1 cellular context compared by ENCODE assay signal in the genomic region with DNA sequence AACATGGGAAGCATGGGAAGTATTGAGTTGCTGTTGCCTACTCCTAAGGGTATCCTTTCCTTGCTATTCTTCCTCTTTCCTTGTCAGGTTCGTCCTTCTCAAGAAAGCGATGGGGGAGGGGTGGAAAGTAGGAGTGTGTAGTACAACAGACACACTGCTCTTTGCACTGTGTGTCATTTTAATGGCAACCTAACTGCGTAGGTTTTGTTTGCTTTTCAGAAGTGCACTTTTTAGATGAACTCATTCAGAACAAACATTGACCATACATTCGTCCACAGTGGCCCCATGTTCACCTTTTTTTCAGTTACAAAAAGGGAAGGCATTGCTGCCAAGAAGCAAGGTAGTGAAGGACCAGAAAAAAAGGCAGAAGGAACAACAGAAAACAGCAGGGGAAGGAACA.
TF ChIP-seq lines count a peak whose summit lies in the region.

No MANE protein-coding gene starts in this region.

TF ChIP-seq in HepG2, 621 proteins besides CTCF, POLR2A, EP300 and RAD21 (continues in another document):
- TF ChIP-seq XRCC5 (optimal IDR thresholded peaks at IDR 0.05; ENCODE audit: low read length) (no peak), ZNF235 (CRISPR knock-in tag; IDR thresholded peaks at IDR 0.05; ENCODE audit: borderline replicate concordance) (no peak), KLF15 (CRISPR knock-in tag; IDR thresholded peaks at IDR 0.05; ENCODE audit: borderline replicate concordance) (no peak), ATF7 (IDR thresholded peaks at IDR 0.05) (0 out of 2 replicates have a peak, but pooled peaks have one; percentile 22), ATF7 (CRISPR knock-in tag; IDR thresholded peaks at IDR 0.05) (peak; percentile 44; the same call in 1 of the 2 replicates), SRSF4 (IDR thresholded peaks at IDR 0.05; ENCODE audit: low read depth, low read length, poor library complexity, severe bottlenecking) (no peak), TBX2 (CRISPR knock-in tag; IDR thresholded peaks at IDR 0.05; ENCODE audit: borderline replicate concordance) (peak; percentile 45; the same call in 1 of the 2 replicates), HNF4G (IDR thresholded peaks at IDR 0.05; ENCODE audit: borderline replicate concordance, low read depth, low read length) (peak; percentile 54; the same call in 1 of the 2 replicates), HNF4G (CRISPR knock-in tag; IDR thresholded peaks at IDR 0.05; ENCODE audit: borderline replicate concordance, low read depth) (no peak; the same call in 1 of the 2 replicates), RELA (CRISPR knock-in tag; IDR thresholded peaks at IDR 0.05) (no peak), ATF1 (CRISPR knock-in tag; IDR thresholded peaks at IDR 0.05) (0 out of 2 replicates have a peak, but pooled peaks have one; percentile 35), SMARCC2 (IDR thresholded peaks at IDR 0.05) (no peak), NFIB (CRISPR knock-in tag; IDR thresholded peaks at IDR 0.05; ENCODE audit: borderline replicate concordance) (no peak), LCORL (IDR thresholded peaks at IDR 0.05) (no peak), LCORL (CRISPR knock-in tag; IDR thresholded peaks at IDR 0.05) (0 out of 2 replicates have a peak, but pooled peaks have one; percentile 46), SMARCE1 (IDR thresholded peaks at IDR 0.05; ENCODE audit: borderline replicate concordance) (no peak), TMF1 (CRISPR knock-in tag; IDR thresholded peaks at IDR 0.05; ENCODE audit: low read depth) (no peak), ZNF180 (CRISPR knock-in tag; IDR thresholded peaks at IDR 0.05; ENCODE audit: borderline replicate concordance, low read depth) (no peak), GFI1 (CRISPR knock-in tag; IDR thresholded peaks at IDR 0.05; ENCODE audit: borderline replicate concordance) (0 out of 2 replicates have a peak, but pooled peaks have one; percentile 26), NCOA5 (CRISPR knock-in tag; IDR thresholded peaks at IDR 0.05) (no peak), NR2F2 (IDR thresholded peaks at IDR 0.05; ENCODE audit: borderline replicate concordance, low read depth) (0 out of 2 replicates have a peak, but pooled peaks have one; percentile 25), ZNF333 (CRISPR knock-in tag; IDR thresholded peaks at IDR 0.05; ENCODE audit: borderline replicate concordance) (no peak), GPN1 (CRISPR knock-in tag; IDR thresholded peaks at IDR 0.05; ENCODE audit: borderline replicate concordance) (no peak), ZBTB2 (CRISPR knock-in tag; IDR thresholded peaks at IDR 0.05; ENCODE audit: low read depth) (no peak), ZBED4 (CRISPR knock-in tag; IDR thresholded peaks at IDR 0.05; ENCODE audit: borderline replicate concordance) (no peak), ZNF510 (CRISPR knock-in tag; IDR thresholded peaks at IDR 0.05; ENCODE audit: low read depth) (peak; percentile 63; the same call in 1 of the 2 replicates), ZNF383 (CRISPR knock-in tag; IDR thresholded peaks at IDR 0.05; ENCODE audit: borderline replicate concordance) (no peak), FOXO1 (CRISPR knock-in tag; IDR thresholded peaks at IDR 0.05) (peak; percentile 41; the same call in 1 of the 2 replicates), DNMT3B (CRISPR knock-in tag; conservative IDR thresholded peaks at IDR 0.05) (no peak), IKZF4 (CRISPR knock-in tag; IDR thresholded peaks at IDR 0.05; ENCODE audit: borderline replicate concordance, low read depth, not compliant biosample characterization) (no peak), FOSL1 (CRISPR knock-in tag; IDR thresholded peaks at IDR 0.05; ENCODE audit: borderline replicate concordance) (no peak), KDM6A (CRISPR knock-in tag; IDR thresholded peaks at IDR 0.05; ENCODE audit: low read depth) (peak; percentile 82), ZNF232 (CRISPR knock-in tag; IDR thresholded peaks at IDR 0.05; ENCODE audit: borderline replicate concordance) (no peak), SMAD9 (CRISPR knock-in tag; IDR thresholded peaks at IDR 0.05) (no peak), ZKSCAN5 (CRISPR knock-in tag; IDR thresholded peaks at IDR 0.05) (no peak), HCFC1 (IDR thresholded peaks at IDR 0.05; ENCODE audit: low read depth, low read length) (no peak), CCDC6 (CRISPR knock-in tag; IDR thresholded peaks at IDR 0.05) (no peak), BATF2 (CRISPR knock-in tag; IDR thresholded peaks at IDR 0.05) (no peak)
- TF ChIP-seq, protein P1, sequence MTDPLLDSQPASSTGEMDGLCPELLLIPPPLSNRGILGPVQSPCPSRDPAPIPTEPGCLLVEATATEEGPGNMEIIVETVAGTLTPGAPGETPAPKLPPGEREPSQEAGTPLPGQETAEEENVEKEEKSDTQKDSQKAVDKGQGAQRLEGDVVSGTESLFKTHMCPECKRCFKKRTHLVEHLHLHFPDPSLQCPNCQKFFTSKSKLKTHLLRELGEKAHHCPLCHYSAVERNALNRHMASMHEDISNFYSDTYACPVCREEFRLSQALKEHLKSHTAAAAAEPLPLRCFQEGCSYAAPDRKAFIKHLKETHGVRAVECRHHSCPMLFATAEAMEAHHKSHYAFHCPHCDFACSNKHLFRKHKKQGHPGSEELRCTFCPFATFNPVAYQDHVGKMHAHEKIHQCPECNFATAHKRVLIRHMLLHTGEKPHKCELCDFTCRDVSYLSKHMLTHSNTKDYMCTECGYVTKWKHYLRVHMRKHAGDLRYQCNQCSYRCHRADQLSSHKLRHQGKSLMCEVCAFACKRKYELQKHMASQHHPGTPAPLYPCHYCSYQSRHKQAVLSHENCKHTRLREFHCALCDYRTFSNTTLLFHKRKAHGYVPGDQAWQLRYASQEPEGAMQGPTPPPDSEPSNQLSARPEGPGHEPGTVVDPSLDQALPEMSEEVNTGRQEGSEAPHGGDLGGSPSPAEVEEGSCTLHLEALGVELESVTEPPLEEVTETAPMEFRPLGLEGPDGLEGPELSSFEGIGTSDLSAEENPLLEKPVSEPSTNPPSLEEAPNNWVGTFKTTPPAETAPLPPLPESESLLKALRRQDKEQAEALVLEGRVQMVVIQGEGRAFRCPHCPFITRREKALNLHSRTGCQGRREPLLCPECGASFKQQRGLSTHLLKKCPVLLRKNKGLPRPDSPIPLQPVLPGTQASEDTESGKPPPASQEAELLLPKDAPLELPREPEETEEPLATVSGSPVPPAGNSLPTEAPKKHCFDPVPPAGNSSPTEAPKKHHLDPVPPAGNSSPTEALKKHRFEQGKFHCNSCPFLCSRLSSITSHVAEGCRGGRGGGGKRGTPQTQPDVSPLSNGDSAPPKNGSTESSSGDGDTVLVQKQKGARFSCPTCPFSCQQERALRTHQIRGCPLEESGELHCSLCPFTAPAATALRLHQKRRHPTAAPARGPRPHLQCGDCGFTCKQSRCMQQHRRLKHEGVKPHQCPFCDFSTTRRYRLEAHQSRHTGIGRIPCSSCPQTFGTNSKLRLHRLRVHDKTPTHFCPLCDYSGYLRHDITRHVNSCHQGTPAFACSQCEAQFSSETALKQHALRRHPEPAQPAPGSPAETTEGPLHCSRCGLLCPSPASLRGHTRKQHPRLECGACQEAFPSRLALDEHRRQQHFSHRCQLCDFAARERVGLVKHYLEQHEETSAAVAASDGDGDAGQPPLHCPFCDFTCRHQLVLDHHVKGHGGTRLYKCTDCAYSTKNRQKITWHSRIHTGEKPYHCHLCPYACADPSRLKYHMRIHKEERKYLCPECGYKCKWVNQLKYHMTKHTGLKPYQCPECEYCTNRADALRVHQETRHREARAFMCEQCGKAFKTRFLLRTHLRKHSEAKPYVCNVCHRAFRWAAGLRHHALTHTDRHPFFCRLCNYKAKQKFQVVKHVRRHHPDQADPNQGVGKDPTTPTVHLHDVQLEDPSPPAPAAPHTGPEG (CRISPR knock-in tag; IDR thresholded peaks at IDR 0.05), result no peak
- TF ChIP-seq, protein P2, sequence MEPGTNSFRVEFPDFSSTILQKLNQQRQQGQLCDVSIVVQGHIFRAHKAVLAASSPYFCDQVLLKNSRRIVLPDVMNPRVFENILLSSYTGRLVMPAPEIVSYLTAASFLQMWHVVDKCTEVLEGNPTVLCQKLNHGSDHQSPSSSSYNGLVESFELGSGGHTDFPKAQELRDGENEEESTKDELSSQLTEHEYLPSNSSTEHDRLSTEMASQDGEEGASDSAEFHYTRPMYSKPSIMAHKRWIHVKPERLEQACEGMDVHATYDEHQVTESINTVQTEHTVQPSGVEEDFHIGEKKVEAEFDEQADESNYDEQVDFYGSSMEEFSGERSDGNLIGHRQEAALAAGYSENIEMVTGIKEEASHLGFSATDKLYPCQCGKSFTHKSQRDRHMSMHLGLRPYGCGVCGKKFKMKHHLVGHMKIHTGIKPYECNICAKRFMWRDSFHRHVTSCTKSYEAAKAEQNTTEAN (CRISPR knock-in tag; conservative IDR thresholded peaks at IDR 0.05), result peak; percentile 80
